In the genomic region with DNA sequence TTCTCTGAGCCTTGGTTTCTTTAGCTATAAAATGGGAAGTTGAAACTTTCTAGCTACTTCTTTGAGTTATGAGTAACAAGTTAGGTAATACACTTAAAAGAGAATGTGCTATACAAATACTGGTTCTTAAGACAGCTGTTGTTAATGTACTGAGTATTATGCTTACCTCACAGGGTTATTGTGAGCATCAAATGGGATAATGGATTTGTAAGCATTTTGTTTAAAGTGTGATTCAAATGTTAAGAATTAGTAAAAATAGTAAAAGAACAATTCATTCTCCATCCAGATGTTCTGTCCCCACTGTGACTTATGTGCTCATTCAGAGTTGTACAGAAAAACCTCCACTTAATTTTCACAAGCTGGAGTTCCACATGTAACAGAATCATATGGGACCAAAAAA, we compare ENCODE assay signal across 32 cellular contexts.
DNase-seq lines count a peak whose midpoint lies in the region; TF ChIP-seq lines count a peak whose summit lies in the region.
"Had no signal": no experiment of that assay in that cellular context is flagged by ENCODE, and none has a peak within 500 bp of the region (broad histone marks: within the 10 kb centered on the region; RNA-seq: fewer than 3 reads in every experiment).

No MANE protein-coding gene starts in this region.

- CTCF ChIA-PET in RWPE1 (lab: Yijun Ruan, JAX): no interaction called here
- CTCF ChIA-PET in activated CD4-positive, alpha-beta T cell treated with anti-CD3 and anti-CD28 coated beads, Interleukin-2, amount 10 ng/mL, durations not matched to agents 7 days and 5 days (lab: Charles Lee): no interaction called here

- peak overlapping the region; percentile 53 for H3K27ac ChIP-seq in 22Rv1
- H3K27ac ChIP-seq in RWPE1: no peak overlapping the region
- H3K27ac ChIP-seq: heart left ventricle, neural progenitor cell, pancreas, VCaP had no signal

- no peak overlapping the region for H3K4me3 Mint-ChIP-seq in activated CD4-positive, alpha-beta T cell treated with anti-CD3 and anti-CD28 coated beads, Interleukin-2, amount 10 ng/mL, durations not matched to agents 7 days and 5 days
- H3K4me3 Mint-ChIP-seq: activated naive CD8-positive, alpha-beta T cell; neural progenitor cell; T-helper 2 cell treated with Interferon-gamma antibody and Interleukin-4, amounts not matched to agents 5 μg/mL and 100 μg/mL, for 36 hours had no signal

- no peak for TF ChIP-seq CTCF in 22Rv1 (IDR thresholded peaks at IDR 0.05)
- TF ChIP-seq CTCF in RWPE1 (conservative IDR thresholded peaks at IDR 0.05; ENCODE audit: low read depth): no peak

- POLR2A ChIA-PET in RWPE1 (lab: Yijun Ruan, JAX; ENCODE audit: low non-redundant PET): no interaction called here
- POLR2A ChIA-PET in activated CD4-positive, alpha-beta T cell treated with anti-CD3 and anti-CD28 coated beads, Interleukin-2, amount 10 ng/mL, durations not matched to agents 7 days and 5 days (lab: Charles Lee): no interaction called here

- H3K27ac Mint-ChIP-seq in activated CD4-positive, alpha-beta T cell treated with anti-CD3 and anti-CD28 coated beads, Interleukin-2, amount 10 ng/mL, durations not matched to agents 7 days and 5 days: no peak overlapping the region
- H3K27ac Mint-ChIP-seq: activated naive CD8-positive, alpha-beta T cell; neural progenitor cell; T-helper 2 cell treated with Interferon-gamma antibody and Interleukin-4, amounts not matched to agents 5 μg/mL and 100 μg/mL, for 36 hours had no signal

- H3K36me3 Mint-ChIP-seq in activated CD4-positive, alpha-beta T cell treated with anti-CD3 and anti-CD28 coated beads, Interleukin-2, amount 10 ng/mL, durations not matched to agents 7 days and 5 days (ENCODE audit: low read depth): no peaks in the 10 kb centered on the region
- H3K36me3 Mint-ChIP-seq: activated naive CD8-positive, alpha-beta T cell had no signal

- H3K4me1 Mint-ChIP-seq in activated CD4-positive, alpha-beta T cell treated with anti-CD3 and anti-CD28 coated beads, Interleukin-2, amount 10 ng/mL, durations not matched to agents 7 days and 5 days: no peaks in the 10 kb centered on the region

- H3K27me3 Mint-ChIP-seq in activated CD4-positive, alpha-beta T cell treated with anti-CD3 and anti-CD28 coated beads, Interleukin-2, amount 10 ng/mL, durations not matched to agents 7 days and 5 days: no peaks in the 10 kb centered on the region
- H3K27me3 Mint-ChIP-seq: activated naive CD8-positive, alpha-beta T cell had no signal

- DNase-seq in ELR (ENCODE audit: low read depth): peak; percentile 15
- DNase-seq in MV-4-11 (lab: John Stamatoyannopoulos, UW): peak; percentile 49
- peak; percentile 37 for DNase-seq in fibroblast of peridontal ligament (ENCODE audit: extremely low read depth)
- DNase-seq in RWPE1 (ENCODE audit: low spot score): no peak
- DNase-seq in DMS114 treated with DMSO at 0.1 percent for 48 hours (lab: John Stamatoyannopoulos, UW; ENCODE audit: unreplicated experiment): no peak
- no peak for DNase-seq in activated CD4-positive, alpha-beta T cell treated with anti-CD3 and anti-CD28 coated beads, Interleukin-2, amount 10 ng/mL, durations not matched to agents 7 days and 5 days
- DNase-seq in UCSD-AML1 (lab: John Stamatoyannopoulos, UW; ENCODE audit: unreplicated experiment): no peak
- DNase-seq: activated CD4-positive, alpha-beta T cell treated with anti-CD3 and anti-CD28 coated beads for 4 hours; activated CD8-positive, alpha-beta memory T cell treated with anti-CD3 and anti-CD28 coated beads for 24 hours; activated effector memory CD4-positive, alpha-beta T cell treated with Interleukin-2 at 50 U/mL for 16 hours; activated T-cell treated with anti-CD3 and anti-CD28 coated beads for 4 hours; anterior cingulate cortex; C1 segment of cervical spinal cord; COR-L47; DMS79; foreskin melanocyte; GOT3; heart left ventricle; kidney; left ventricle myocardium superior; NCI-H1105 treated with DMSO at 0.1 percent for 48 hours; NCI-H1930; NCI-H524 treated with DMSO at 0.1 percent for 48 hours; pancreas; SHP77; small intestine; stimulated activated naive CD8-positive, alpha-beta T cell treated with anti-CD3 and anti-CD28 coated beads, Interleukin-15, Interleukin-2, amounts not matched to agents 100 U/mL and 50 U/mL, for 24 hours had no signal

- no peaks in the 10 kb centered on the region for H3K9me3 Mint-ChIP-seq in activated CD4-positive, alpha-beta T cell treated with anti-CD3 and anti-CD28 coated beads, Interleukin-2, amount 10 ng/mL, durations not matched to agents 7 days and 5 days
- H3K9me3 Mint-ChIP-seq: neural progenitor cell; T-helper 2 cell treated with Interferon-gamma antibody and Interleukin-4, amounts not matched to agents 5 μg/mL and 100 μg/mL, for 36 hours had no signal

Comparison
In these comparisons a context has a peak if more than half of its experiments do, and no peak if none do; other contexts are left out.
1. DNase-seq: peak in ELR (single experiment), MV-4-11 (single experiment) and fibroblast of peridontal ligament (single experiment); none in RWPE1 (single experiment), DMS114 treated with DMSO at 0.1 percent for 48 hours (single experiment), activated CD4-positive, alpha-beta T cell treated with anti-CD3 and anti-CD28 coated beads, Interleukin-2, amount 10 ng/mL, durations not matched to agents 7 days and 5 days (single experiment) and UCSD-AML1 (single experiment).